Comparison of ENCODE assay signal across 14 cellular contexts in the genomic region with DNA sequence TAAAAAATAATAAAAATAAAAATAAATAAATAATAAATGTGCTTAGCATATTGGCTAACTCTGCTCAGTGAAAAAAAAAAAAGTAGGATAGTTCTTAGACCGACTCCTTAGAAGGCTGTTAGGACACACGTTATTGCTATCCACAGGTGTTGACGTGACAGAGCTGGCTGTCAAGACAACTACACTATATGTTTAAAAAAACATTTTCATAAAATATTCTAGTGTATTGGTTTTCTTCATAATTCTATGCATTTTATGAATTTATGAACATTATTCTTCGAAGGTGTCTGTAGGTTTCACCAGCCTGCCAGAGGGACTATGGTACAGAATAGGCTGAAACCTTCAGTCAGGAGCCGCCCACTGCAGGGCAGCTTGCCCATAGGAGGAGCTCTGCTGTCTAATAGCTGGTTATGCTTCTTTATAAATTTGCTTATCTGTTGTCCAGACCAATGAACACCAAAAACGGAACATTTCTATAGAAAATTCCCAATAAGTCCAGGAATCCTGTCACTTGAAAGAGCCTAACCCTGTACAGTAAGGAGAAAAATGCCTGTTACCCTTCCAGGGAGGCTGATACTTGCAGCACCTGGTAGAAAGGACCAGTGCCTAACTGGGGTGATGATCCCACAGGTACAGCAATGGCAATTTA. TPM values are rescaled to one million over a fixed set of nuclear protein-coding genes. Genes with fewer than 3 reads are reported as not detected.
DNase-seq lines count a peak whose midpoint lies in the region; ATAC-seq and TF ChIP-seq lines count a peak whose summit lies in the region.
"Had no signal": no experiment of that assay in that cellular context is flagged by ENCODE, and none has a peak within 500 bp of the region (broad histone marks: within the 10 kb centered on the region; RNA-seq: fewer than 3 reads in every experiment).

No MANE protein-coding gene starts in this region.

- TF ChIP-seq CTCF in BE2C (IDR thresholded peaks at IDR 0.05; ENCODE audit: low read depth, low read length): peak; percentile 2; the same call in 1 of the 2 replicates
- TF ChIP-seq CTCF in breast epithelium (IDR thresholded peaks at IDR 0.05): no peak
- no peak for TF ChIP-seq CTCF in GM20000 (IDR thresholded peaks at IDR 0.05; ENCODE audit: extremely low read depth, missing control alignments)

- H3K27ac ChIP-seq in breast epithelium: peak overlapping the region; percentile 73 to 96
- H3K27ac ChIP-seq: adrenal gland had no signal

- H3K27me3 ChIP-seq in BE2C: 0 out of 2 replicates have a peak, but pooled peaks cover 2% of the 10 kb centered on the region
- H3K27me3 ChIP-seq in breast epithelium: no peaks in the 10 kb centered on the region
- H3K27me3 ChIP-seq: adrenal gland had no signal

- intact Hi-C loops in breast epithelium (cut with DNase I; ENCODE audit: low total_unique reads): no loop called here

- H3K9me3 ChIP-seq in BE2C: no peaks in the 10 kb centered on the region
- H3K9me3 ChIP-seq in breast epithelium: no peaks in the 10 kb centered on the region
- H3K9me3 ChIP-seq: adrenal gland had no signal

- H3K36me3 ChIP-seq in BE2C (no peaks in the 10 kb centered on the region), breast epithelium (no peaks in the 10 kb centered on the region)
- H3K36me3 ChIP-seq: adrenal gland had no signal

- H3K4me3 ChIP-seq in BE2C (ENCODE audit: low read depth, low read length) (no peak overlapping the region), breast epithelium (no peak overlapping the region)
- H3K4me3 ChIP-seq: adrenal gland had no signal

- no peak for TF ChIP-seq POLR2A in breast epithelium (IDR thresholded peaks at IDR 0.05)

- H3K4me1 ChIP-seq in BE2C: peaks cover 3% of the 10 kb centered on the region; the same call in 1 of the 2 replicates
- peaks cover 0 to 12% of the 10 kb centered on the region in 2 donors for H3K4me1 ChIP-seq in breast epithelium

- DNase-seq in BE2C: no peak
- peak; percentile 42 for DNase-seq in LoVo (ENCODE audit: low spot score)
- no peak for DNase-seq in breast epithelium (ENCODE audit: low spot score in 2 of 2)
- DNase-seq in lung microvascular endothelial cell (ENCODE audit: low read depth in 2 of 2): peak; percentile 63 to 70
- DNase-seq in dedifferentiated amniotic fluid mesenchymal stem cell (ENCODE audit: extremely low spot score): no peak
- no peak for DNase-seq in activated CD8-positive, alpha-beta memory T cell treated with anti-CD3 and anti-CD28 coated beads, Interleukin-2, amount 50 U/mL, for 4 hours
- DNase-seq in GM20000 (ENCODE audit: low spot score): no peak
- DNase-seq: activated CD8-positive, alpha-beta memory T cell treated with anti-CD3 and anti-CD28 coated beads, Interleukin-2, amount 50 U/mL, for 48 hours; adrenal gland; CD4-positive, CD25-positive, alpha-beta regulatory T cell; posterior cingulate gyrus; Right ventricle myocardium superior; stimulated activated CD4-positive, alpha-beta T cell treated with anti-CD3 and anti-CD28 coated beads, Interleukin-4, amount 100 ng/mL, for 24 hours had no signal

- ATAC-seq in GM19463 (IDR thresholded peaks at IDR 0.05; ENCODE audit: unreplicated experiment): no peak

RNA-seq across cellular contexts. Expression of a gene that starts 9.1 kb away (rescaled TPM):
- polyA plus RNA-seq in BE2C (2012; ENCODE audit: insufficient read depth, insufficient read length, low read depth): 1.5 TPM
- 100 to 1,000 TPM in 2 of 3 donors, 10 to 100 TPM in 1; 48.5 to 559 (median 290) TPM for total RNA-seq in breast epithelium
- 1,181 and 1,820 TPM in 2 replicates for total RNA-seq in lung microvascular endothelial cell
- polyA plus RNA-seq: CD4-positive, CD25-positive, alpha-beta regulatory T cell had no signal

RNA-seq across cellular contexts. Expression of a gene that starts 34.9 kb away (rescaled TPM):
- polyA plus RNA-seq in BE2C (2012; ENCODE audit: insufficient read depth, insufficient read length, low read depth): not detected
- total RNA-seq in breast epithelium: 10 to 100 TPM in 2 of 3 donors, 1 to 10 TPM in 1; 7.2 to 43.8 (median 25.9) TPM
- total RNA-seq in lung microvascular endothelial cell: 150 and 273 TPM in 2 replicates
- total RNA-seq: CD4-positive, CD25-positive, alpha-beta regulatory T cell had no signal
- polyA plus RNA-seq: CD4-positive, CD25-positive, alpha-beta regulatory T cell had no signal

Comparison
In these comparisons a context has a peak if more than half of its experiments do, and no peak if none do; other contexts are left out.
1. DNase-seq: peak in LoVo (single experiment) and lung microvascular endothelial cell (2 of 2); none in BE2C (single experiment), breast epithelium (0 of 2), dedifferentiated amniotic fluid mesenchymal stem cell (single experiment), activated CD8-positive, alpha-beta memory T cell treated with anti-CD3 and anti-CD28 coated beads, Interleukin-2, amount 50 U/mL, for 4 hours (single experiment) and GM20000 (single experiment).